20 cellular contexts compared by ENCODE assay signal in the genomic region with DNA sequence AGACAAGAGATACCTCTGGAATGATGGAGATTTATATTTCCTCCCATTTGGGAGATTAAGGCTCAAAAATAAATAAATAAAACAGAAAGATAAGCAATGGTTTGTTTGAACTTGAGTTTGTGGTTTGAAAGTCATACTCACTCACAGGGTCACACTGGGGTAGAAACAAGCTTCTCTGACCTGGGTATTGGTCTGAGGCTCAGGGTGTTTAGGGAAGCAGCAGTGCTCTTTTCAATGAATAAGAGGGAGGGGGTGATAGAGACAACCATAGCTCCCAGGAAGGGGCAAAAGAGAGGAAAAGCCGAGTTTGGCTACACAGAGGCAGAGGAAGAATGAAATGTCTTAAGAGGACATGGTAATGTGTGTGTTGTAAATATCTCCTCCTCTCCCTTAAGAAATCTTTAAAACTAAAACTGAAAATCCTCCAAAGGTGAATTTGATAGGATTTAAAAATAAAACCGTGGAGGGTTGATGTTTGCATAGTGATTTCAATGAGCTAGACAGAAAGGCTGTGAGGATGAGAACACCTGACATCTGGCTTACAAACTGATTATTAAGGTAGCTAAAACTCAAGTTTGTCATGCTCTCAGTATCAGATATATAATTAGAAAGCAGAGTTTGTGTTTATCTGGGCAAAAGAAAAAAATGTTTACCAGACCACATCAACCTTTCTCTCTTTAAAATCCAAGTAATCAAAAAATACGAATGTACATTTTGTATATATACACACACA.
DNase-seq lines count a peak whose midpoint lies in the region; ATAC-seq and TF ChIP-seq lines count a peak whose summit lies in the region.
"Had no signal": no experiment of that assay in that cellular context is flagged by ENCODE, and none has a peak within 500 bp of the region (broad histone marks: within the 10 kb centered on the region; RNA-seq: fewer than 3 reads in every experiment).

No MANE protein-coding gene starts in this region.

- intact Hi-C loops in PC-3 (cut with micrococcal nuclease) = no loop called here

- H3K9ac ChIP-seq in PC-3 (ENCODE audit: low read length) (no peak overlapping the region), endodermal cell (ENCODE audit: extremely low read depth, low read length, poor library complexity, severe bottlenecking) (no peak overlapping the region)
- H3K9ac ChIP-seq: BLaER1, GM23248 had no signal

- ATAC-seq in PC-3 (peak; percentile 88), HG03025 (IDR thresholded peaks at IDR 0.05; ENCODE audit: low FRiP score, unreplicated experiment) (no peak)
- no peak for ATAC-seq in activated CD8-positive, alpha-beta memory T cell treated with anti-CD3 and anti-CD28 coated beads, Interleukin-2, amount 10 ng/mL, durations not matched to agents 7 days and 5 days
- ATAC-seq: CD8-positive, alpha-beta T cell; HCT116 had no signal

- CTCF ChIA-PET in PC-3 (lab: Charles Lee) = no interaction called here
- CTCF ChIA-PET in activated CD8-positive, alpha-beta memory T cell treated with anti-CD3 and anti-CD28 coated beads, Interleukin-2, amount 10 ng/mL, durations not matched to agents 7 days and 5 days (lab: Charles Lee) = no interaction called here

- H3K27me3 ChIP-seq in PC-3 (ENCODE audit: low read length) = no peaks in the 10 kb centered on the region
- H3K27me3 ChIP-seq in endodermal cell (ENCODE audit: control insufficient read depth, insufficient read depth, low read length, poor library complexity, severe bottlenecking) = no peaks in the 10 kb centered on the region
- H3K27me3 ChIP-seq: BLaER1 had no signal

- H3K4me1 ChIP-seq in PC-3 (ENCODE audit: insufficient read depth, low read length) = peaks cover 6% of the 10 kb centered on the region; the same call in 1 of the 2 replicates
- no peaks in the 10 kb centered on the region for H3K4me1 ChIP-seq in endodermal cell (ENCODE audit: control insufficient read depth, insufficient read depth, low read length)
- H3K4me1 ChIP-seq: BLaER1, Caco-2 had no signal

- BruUV-seq in PC-3 (replicated peaks; lab: Mats Ljungman, UMichigan) = no TSS peak

- no peaks in the 10 kb centered on the region for H3F3A ChIP-seq in PC-3 (ENCODE audit: low read length, unreplicated experiment)

- H3K9me3 ChIP-seq in PC-3 (ENCODE audit: low read length) (no peaks in the 10 kb centered on the region), endodermal cell (ENCODE audit: control insufficient read depth, low read length) (no peaks in the 10 kb centered on the region)
- H3K9me3 ChIP-seq: BLaER1, Caco-2 had no signal

- WGBS in endodermal cell (ENCODE audit: insufficient coverage in 1 of 2, insufficient read length in 1 of 2), 2 experiments = 98% methylated on average over 2 of the region's 3 CpGs; no CpG with 5 or more reads in 1 of the 2 experiments

- H3K9me2 ChIP-seq in PC-3 (replicated peaks; ENCODE audit: low read length) = no peaks in the 10 kb centered on the region

- no peaks in the 10 kb centered on the region for H3K36me3 Mint-ChIP-seq in endodermal cell (ENCODE audit: low read depth)
- no peaks in the 10 kb centered on the region for H3K36me3 Mint-ChIP-seq in activated CD8-positive, alpha-beta memory T cell treated with anti-CD3 and anti-CD28 coated beads, Interleukin-2, amount 10 ng/mL, durations not matched to agents 7 days and 5 days
- H3K36me3 Mint-ChIP-seq in endothelial cell (ENCODE audit: low read depth, unreplicated experiment) = no peaks in the 10 kb centered on the region
- H3K36me3 Mint-ChIP-seq: CD4-positive, CD25-positive, alpha-beta regulatory T cell; CD8-positive, alpha-beta T cell had no signal

- H3K4me1 Mint-ChIP-seq in endodermal cell (no peaks in the 10 kb centered on the region), endothelial cell (ENCODE audit: unreplicated experiment) (peaks cover 3% of the 10 kb centered on the region)
- H3K4me1 Mint-ChIP-seq in activated CD8-positive, alpha-beta memory T cell treated with anti-CD3 and anti-CD28 coated beads, Interleukin-2, amount 10 ng/mL, durations not matched to agents 7 days and 5 days = no peaks in the 10 kb centered on the region
- H3K4me1 Mint-ChIP-seq: B cell; CD4-positive, CD25-positive, alpha-beta regulatory T cell had no signal

- H3K4me3 ChIP-seq in PC-3 (ENCODE audit: low read length) (no peak overlapping the region), endodermal cell (ENCODE audit: low read length) (no peak overlapping the region)
- H3K4me3 ChIP-seq: BLaER1, GM23248 had no signal

- H4K20me1 ChIP-seq in PC-3 (ENCODE audit: low read length) = no peaks in the 10 kb centered on the region
- H4K20me1 ChIP-seq: BLaER1 had no signal

- H3K27ac Mint-ChIP-seq in endodermal cell = peak overlapping the region; percentile 23
- no peak overlapping the region for H3K27ac Mint-ChIP-seq in activated CD8-positive, alpha-beta memory T cell treated with anti-CD3 and anti-CD28 coated beads, Interleukin-2, amount 10 ng/mL, durations not matched to agents 7 days and 5 days
- no peak overlapping the region for H3K27ac Mint-ChIP-seq in endothelial cell (ENCODE audit: unreplicated experiment)
- H3K27ac Mint-ChIP-seq: B cell; CD4-positive, CD25-positive, alpha-beta regulatory T cell; CD8-positive, alpha-beta T cell had no signal

- peak in 2 of 3 experiments; percentile 2 to 58 for DNase-seq in NCI-H1417 (lab: John Stamatoyannopoulos, UW)
- DNase-seq in NCI-H1417 treated with DMSO at 0.1 percent for 48 hours (lab: John Stamatoyannopoulos, UW) = no peak
- DNase-seq in NCI-H69 (lab: John Stamatoyannopoulos, UW) = peak; percentile 5
- DNase-seq in PC-3 = no peak
- DNase-seq in endodermal cell = no peak
- DNase-seq in activated CD8-positive, alpha-beta memory T cell treated with anti-CD3 and anti-CD28 coated beads, Interleukin-2, amount 10 ng/mL, durations not matched to agents 7 days and 5 days = no peak
- no peak for DNase-seq in endothelial cell (ENCODE audit: low spot score)
- DNase-seq: Caco-2; CD4-positive, CD25-positive, alpha-beta regulatory T cell; CD8-positive, alpha-beta T cell; DMS153; DND-41; GM23248; H9 had no signal

- no peak for TF ChIP-seq CTCF in PC-3 (conservative IDR thresholded peaks at IDR 0.05; ENCODE audit: low read depth, low read length)
- TF ChIP-seq CTCF in endodermal cell (conservative IDR thresholded peaks at IDR 0.05) = no peak
- no peak for TF ChIP-seq CTCF in endothelial cell (IDR thresholded peaks at IDR 0.05; ENCODE audit: unreplicated experiment)

- H3K27me3 Mint-ChIP-seq in endodermal cell (ENCODE audit: insufficient read depth) = no peaks in the 10 kb centered on the region
- H3K27me3 Mint-ChIP-seq in activated CD8-positive, alpha-beta memory T cell treated with anti-CD3 and anti-CD28 coated beads, Interleukin-2, amount 10 ng/mL, durations not matched to agents 7 days and 5 days = no peaks in the 10 kb centered on the region
- no peaks in the 10 kb centered on the region for H3K27me3 Mint-ChIP-seq in endothelial cell (ENCODE audit: unreplicated experiment)
- H3K27me3 Mint-ChIP-seq: B cell; CD4-positive, CD25-positive, alpha-beta regulatory T cell had no signal

- no peaks in the 10 kb centered on the region for H3K79me2 ChIP-seq in PC-3 (ENCODE audit: low read length)

- H3K9me3 Mint-ChIP-seq in endodermal cell = no peaks in the 10 kb centered on the region
- H3K9me3 Mint-ChIP-seq in activated CD8-positive, alpha-beta memory T cell treated with anti-CD3 and anti-CD28 coated beads, Interleukin-2, amount 10 ng/mL, durations not matched to agents 7 days and 5 days (ENCODE audit: low read depth) = no peaks in the 10 kb centered on the region
- H3K9me3 Mint-ChIP-seq in endothelial cell (ENCODE audit: unreplicated experiment) = no peaks in the 10 kb centered on the region
- H3K9me3 Mint-ChIP-seq: CD8-positive, alpha-beta T cell; H9 had no signal

- H3K27ac ChIP-seq in PC-3 (ENCODE audit: low read length) (no peak overlapping the region), endodermal cell (ENCODE audit: low read depth, low read length) (no peak overlapping the region)
- H3K27ac ChIP-seq: 22Rv1, BLaER1, C4-2B, GM23248 had no signal

- POLR2A ChIA-PET in PC-3 (lab: Charles Lee; ENCODE audit: unreplicated experiment) = no interaction called here

- H3K4me2 ChIP-seq in PC-3 (ENCODE audit: low read length) = no peak overlapping the region
- H3K4me2 ChIP-seq: BLaER1 had no signal

- H3K4me3 Mint-ChIP-seq in endodermal cell = no peak overlapping the region
- no peak overlapping the region for H3K4me3 Mint-ChIP-seq in activated CD8-positive, alpha-beta memory T cell treated with anti-CD3 and anti-CD28 coated beads, Interleukin-2, amount 10 ng/mL, durations not matched to agents 7 days and 5 days
- no peak overlapping the region for H3K4me3 Mint-ChIP-seq in endothelial cell (ENCODE audit: unreplicated experiment)
- H3K4me3 Mint-ChIP-seq: B cell; CD4-positive, CD25-positive, alpha-beta regulatory T cell; CD8-positive, alpha-beta T cell; H9 had no signal

- H3K36me3 ChIP-seq in PC-3 (ENCODE audit: low read depth, low read length) (no peaks in the 10 kb centered on the region), endodermal cell (ENCODE audit: control insufficient read depth, insufficient read depth, low read length) (no peaks in the 10 kb centered on the region)
- H3K36me3 ChIP-seq: BLaER1 had no signal

- no peak overlapping the region for H2AFZ ChIP-seq in PC-3 (ENCODE audit: low read length)
- H2AFZ ChIP-seq: GM23248 had no signal

Comparison
In these comparisons a context has a peak if more than half of its experiments do, and no peak if none do; other contexts are left out.
1. DNase-seq: peak in NCI-H1417 (2 of 3) and NCI-H69 (single experiment); none in NCI-H1417 treated with DMSO at 0.1 percent for 48 hours (single experiment), PC-3 (single experiment), endodermal cell (single experiment), activated CD8-positive, alpha-beta memory T cell treated with anti-CD3 and anti-CD28 coated beads, Interleukin-2, amount 10 ng/mL, durations not matched to agents 7 days and 5 days (single experiment) and endothelial cell (single experiment).